17 cellular contexts compared by ENCODE assay signal in genomic region chr17:78675316-78675616, GRCh38.
DNase-seq lines count a peak whose midpoint lies in the region; ATAC-seq, FAIRE-seq and TF ChIP-seq lines count a peak whose summit lies in the region.
"Had no signal": no experiment of that assay in that cellular context is flagged by ENCODE, and none has a peak within 500 bp of the region (broad histone marks: within the 10 kb centered on the region; RNA-seq: fewer than 3 reads in every experiment).

No MANE protein-coding gene starts in this region.

- H3K36me3 ChIP-seq in Panc1 (ENCODE audit: control insufficient read depth, insufficient read depth, low read length) = no peaks in the 10 kb centered on the region; the same call in 1 of the 2 replicates
- peaks cover 0 to 4% (median 0%) of the 10 kb centered on the region in 4 experiments; a peak in 3 of 8 replicates for H3K36me3 ChIP-seq in H1 (ENCODE audit: control insufficient read depth in 2 of 4, insufficient read depth in 4 of 4, low read length in 3 of 4)
- peaks cover 30 to 86% (median 71%) of the 10 kb centered on the region in 4 donors for H3K36me3 ChIP-seq in esophagus muscularis mucosa
- H3K36me3 ChIP-seq: HAP-1 had no signal

- POLR2A ChIA-PET in Panc1 (lab: Charles Lee) = no interaction called here
- POLR2A ChIA-PET in H1 (lab: Charles Lee; ENCODE audit: partially characterized antibody) = interaction anchor here (1.2 kb wide), 1 partner anchor 109 kb away, joined by 3 read pairs; no protein-coding TSS in a partner anchor

- no peaks in the 10 kb centered on the region for H3K9me3 ChIP-seq in Panc1 (ENCODE audit: control insufficient read depth, insufficient read depth, low read depth, low read length)
- H3K9me3 ChIP-seq in H1 (ENCODE audit: insufficient read depth in 2 of 2, low read depth in 1 of 2, low read length in 1 of 2) = 0 out of 4 replicates have a peak, but pooled peaks cover 0 to 3% of the 10 kb centered on the region in 2 experiments
- H3K9me3 ChIP-seq in esophagus muscularis mucosa = no peaks in the 10 kb centered on the region
- H3K9me3 ChIP-seq: HAP-1 had no signal

- no peak overlapping the region for H3K14ac ChIP-seq in H1 (ENCODE audit: insufficient read length)

- no peaks in the 10 kb centered on the region for H3K79me2 ChIP-seq in H1 (ENCODE audit: control insufficient read depth in 1 of 2, insufficient read depth in 2 of 2, low read length in 2 of 2)

- H4K91ac ChIP-seq in H1 (replicated peaks; ENCODE audit: insufficient read length, low read length) = no peak overlapping the region

- no peak overlapping the region for H2BK12ac ChIP-seq in H1 (ENCODE audit: low read depth, low read length)

- H2AFZ ChIP-seq in H1 (ENCODE audit: low read length) = no peak overlapping the region
- H2AFZ ChIP-seq: PC-9 had no signal

- no peak overlapping the region for H3K18ac ChIP-seq in H1 (ENCODE audit: extremely low read depth, low read length)

- H3K4ac ChIP-seq in H1 (replicated peaks; ENCODE audit: insufficient read length, low read depth, low read length) = no peak overlapping the region

- H3K27ac ChIP-seq in Panc1 (ENCODE audit: low read length) = no peak overlapping the region
- H3K27ac ChIP-seq in H1 (ENCODE audit: low read depth, low read length) = no peak overlapping the region
- H3K27ac ChIP-seq in esophagus muscularis mucosa (replicated peaks in 1 of 4) = no peak overlapping the region
- H3K27ac ChIP-seq: HL-60, PC-9 had no signal

- 95% methylated on average over 17 of the region's 17 CpGs; no CpG with 5 or more reads in 1 of the 2 experiments for WGBS in H1 (ENCODE audit: extremely low coverage in 1 of 2, insufficient coverage in 1 of 2, insufficient read length in 1 of 2, insufficient replicate concordance in 2 of 2, low coverage in 1 of 2, low lambda C conversion rate in 2 of 2, missing lambda C conversion rate in 1 of 2), 2 experiments
- 98% methylated on average over 17 of the region's 17 CpGs for WGBS in esophagus muscularis mucosa

- DNase-seq in GM12892 (ENCODE audit: insufficient read length) (no peak), Panc1 (ENCODE audit: low read depth, low spot score) (no peak), H1 (ENCODE audit: low read depth in 1 of 2, low spot score in 2 of 2) (no peak), NCI-H345 (lab: John Stamatoyannopoulos, UW) (no peak), esophagus muscularis mucosa (ENCODE audit: extremely low spot score) (no peak), OCI-M1 (lab: John Stamatoyannopoulos, UW) (no peak)
- no peak for DNase-seq in stimulated activated effector memory CD8-positive, alpha-beta T cell treated with anti-CD3 and anti-CD28 coated beads, Interleukin-12 subunit alpha, Interleukin-12 subunit beta, amount 100 ng/mL, for 72 hours (ENCODE audit: low spot score in 2 of 2)
- DNase-seq: ACHN; AML-193; CD4-positive, CD25-positive, alpha-beta regulatory T cell; NCI-H446; NCI-H748 treated with DMSO at 0.1 percent for 48 hours; PC-9 had no signal

- TSS peak; percentile 17 for BruUV-seq in Panc1 (replicated peaks; lab: Mats Ljungman, UMichigan)

- no peaks in the 10 kb centered on the region for H3K4me1 ChIP-seq in Panc1 (ENCODE audit: control insufficient read depth, insufficient read depth, low read length)
- H3K4me1 ChIP-seq in H1 (replicated peaks in 1 of 4; ENCODE audit: control insufficient read depth in 3 of 4, insufficient read depth in 4 of 4, low read length in 3 of 4) = no peaks in the 10 kb centered on the region
- peaks cover 0 to 4% (median under 1%) of the 10 kb centered on the region in 4 donors for H3K4me1 ChIP-seq in esophagus muscularis mucosa
- H3K4me1 ChIP-seq: HAP-1 had no signal

- H3K4me2 ChIP-seq in H1 (ENCODE audit: insufficient read depth in 1 of 2, low read depth in 2 of 2, low read length in 2 of 2) = no peak overlapping the region
- H3K4me2 ChIP-seq: PC-9 had no signal

- TF ChIP-seq POLR2A in GM12892 (IDR thresholded peaks at IDR 0.05; ENCODE audit: low read depth, low read length) (peak; percentile 53; the same call in 1 of the 2 replicates), H1 (IDR thresholded peaks at IDR 0.05; ENCODE audit: control extremely low read depth in 1 of 2, low read depth in 2 of 2, low read length in 2 of 2) (no peak), esophagus muscularis mucosa (IDR thresholded peaks at IDR 0.05; ENCODE audit: low read depth) (no peak)

- peaks cover 14% of the 10 kb centered on the region for H3K4me1 Mint-ChIP-seq in stimulated activated effector memory CD8-positive, alpha-beta T cell treated with anti-CD3 and anti-CD28 coated beads, Interleukin-12 subunit alpha, Interleukin-12 subunit beta, amount 100 ng/mL, for 72 hours

- in situ Hi-C loops in Panc1 (cut with HindIII; ENCODE audit: low pct_unique_long_range_greater_than_20kb, low sequenced_read_pairs) = no loop called here

- no peak for TF ChIP-seq RAD21 in H1 (IDR thresholded peaks at IDR 0.05 in 1 of 2, conservative IDR thresholded peaks at IDR 0.05 in 1 of 2; ENCODE audit: low read depth in 2 of 2, low read length in 2 of 2)

- H3K56ac ChIP-seq in H1 (replicated peaks; ENCODE audit: insufficient read length, low read depth, low read length) = no peak overlapping the region

- no peak overlapping the region for H3K23ac ChIP-seq in H1 (ENCODE audit: insufficient read length)

- no peak overlapping the region for H4K5ac ChIP-seq in H1 (ENCODE audit: insufficient read length, low read depth, low read length)

- peaks cover 96% of the 10 kb centered on the region for H3K36me3 Mint-ChIP-seq in stimulated activated effector memory CD8-positive, alpha-beta T cell treated with anti-CD3 and anti-CD28 coated beads, Interleukin-12 subunit alpha, Interleukin-12 subunit beta, amount 100 ng/mL, for 72 hours
- H3K36me3 Mint-ChIP-seq: IgD-negative memory B cell had no signal

- H4K8ac ChIP-seq in H1 (ENCODE audit: extremely low read depth, insufficient read depth, low read length) = peak overlapping the region; percentile 86; the same call in 1 of the 2 replicates

- H4K20me1 ChIP-seq in H1 (replicated peaks in 1 of 2; ENCODE audit: control insufficient read depth in 1 of 2, insufficient read depth in 2 of 2, low read length in 2 of 2) = peaks cover 0 to 3% of the 10 kb centered on the region in 2 experiments

- H2BK15ac ChIP-seq in H1 (ENCODE audit: low read length) = no peak overlapping the region

- CTCF ChIA-PET in Panc1 (lab: Charles Lee) (no interaction called here), H1 (lab: Charles Lee; ENCODE audit: partially characterized antibody) (interaction anchor here (0.5 to 3.5 kb wide), 18 partner anchors 9 to 269 kb away, joined by 3 to 24 read pairs (median 3); no protein-coding TSS in a partner anchor)

- intact Hi-C loops in Panc1 (cut with micrococcal nuclease; ENCODE audit: unreplicated experiment) = no loop called here
- intact Hi-C loops in esophagus muscularis mucosa (cut with DNase I) = no loop called here

- ATAC-seq in Panc1 = no peak
- ATAC-seq in stimulated activated effector memory CD8-positive, alpha-beta T cell treated with anti-CD3 and anti-CD28 coated beads, Interleukin-12 subunit alpha, Interleukin-12 subunit beta, amount 100 ng/mL, for 72 hours = no peak

- H3K4me3 ChIP-seq in Panc1 (ENCODE audit: low read depth in 2 of 2, low read length in 2 of 2) = no peak overlapping the region
- H3K4me3 ChIP-seq in H1 (ENCODE audit: extremely low read depth in 1 of 4, insufficient read depth in 2 of 4, low read depth in 3 of 4, low read length in 4 of 4) = no peak overlapping the region
- H3K4me3 ChIP-seq in esophagus muscularis mucosa = no peak overlapping the region
- H3K4me3 ChIP-seq: HAP-1, PC-9 had no signal

- H3K9me3 Mint-ChIP-seq in stimulated activated effector memory CD8-positive, alpha-beta T cell treated with anti-CD3 and anti-CD28 coated beads, Interleukin-12 subunit alpha, Interleukin-12 subunit beta, amount 100 ng/mL, for 72 hours = no peaks in the 10 kb centered on the region
- H3K9me3 Mint-ChIP-seq: CD4-positive, CD25-positive, alpha-beta regulatory T cell; IgD-negative memory B cell had no signal

- H2BK20ac ChIP-seq in H1 (ENCODE audit: low read length) = no peak overlapping the region

- H2BK120ac ChIP-seq in H1 (replicated peaks; ENCODE audit: low read depth, low read length) = no peak overlapping the region

- TF ChIP-seq CTCF in Panc1 (IDR thresholded peaks at IDR 0.05) (no peak), H1 (IDR thresholded peaks at IDR 0.05; ENCODE audit: control extremely low read depth in 1 of 3, insufficient read depth in 1 of 3, low read depth in 1 of 3, low read length in 3 of 3) (no peak), esophagus muscularis mucosa (IDR thresholded peaks at IDR 0.05) (no peak)

- no peak for FAIRE-seq in GM12892 (lab: Jason Lieb, UNC)
- no peak for FAIRE-seq in H1 (lab: Jason Lieb, UNC)
- FAIRE-seq: HTR-8/SVneo had no signal

- no peaks in the 10 kb centered on the region for H3K27me3 ChIP-seq in Panc1 (ENCODE audit: control insufficient read depth, insufficient read depth, low read length)
- no peaks in the 10 kb centered on the region for H3K27me3 ChIP-seq in H1 (replicated peaks in 1 of 4; ENCODE audit: control insufficient read depth in 3 of 4, extremely low read depth in 1 of 4, insufficient read depth in 3 of 4, low read length in 3 of 4)
- no peaks in the 10 kb centered on the region for H3K27me3 ChIP-seq in esophagus muscularis mucosa

- H2AK5ac ChIP-seq in H1 (ENCODE audit: low read depth, low read length) = no peak overlapping the region

- no peaks in the 10 kb centered on the region; the same call in 1 of the 2 replicates for H3K23me2 ChIP-seq in H1 (ENCODE audit: low read depth, low read length)

- no peak overlapping the region for H3K4me3 Mint-ChIP-seq in stimulated activated effector memory CD8-positive, alpha-beta T cell treated with anti-CD3 and anti-CD28 coated beads, Interleukin-12 subunit alpha, Interleukin-12 subunit beta, amount 100 ng/mL, for 72 hours
- H3K4me3 Mint-ChIP-seq: IgD-negative memory B cell had no signal

- no peak overlapping the region for H3K9ac ChIP-seq in H1 (replicated peaks in 1 of 4; ENCODE audit: extremely low read depth in 1 of 4, low read depth in 3 of 4, low read length in 3 of 4)

- no peak overlapping the region for H2BK5ac ChIP-seq in H1 (ENCODE audit: low read depth, low read length)

- H3K79me1 ChIP-seq in H1 (ENCODE audit: low read depth, low read length) = no peaks in the 10 kb centered on the region

- TF ChIP-seq EP300 in H1 (IDR thresholded peaks at IDR 0.05; ENCODE audit: borderline replicate concordance in 1 of 2, low read depth in 2 of 2, low read length in 2 of 2) (no peak), esophagus muscularis mucosa (IDR thresholded peaks at IDR 0.05) (no peak)

- H3K27ac Mint-ChIP-seq in stimulated activated effector memory CD8-positive, alpha-beta T cell treated with anti-CD3 and anti-CD28 coated beads, Interleukin-12 subunit alpha, Interleukin-12 subunit beta, amount 100 ng/mL, for 72 hours = peak overlapping the region; percentile 80

TF ChIP-seq in H1, 55 proteins besides CTCF, POLR2A, EP300 and RAD21:
- no peak for TF ChIP-seq SIRT6 (IDR thresholded peaks at IDR 0.05; ENCODE audit: low read length)
- no peak for TF ChIP-seq JUN (IDR thresholded peaks at IDR 0.05; ENCODE audit: low read depth, low read length)
- no peak for TF ChIP-seq MAFK (IDR thresholded peaks at IDR 0.05; ENCODE audit: low read depth, low read length)
- TF ChIP-seq TAF1 (IDR thresholded peaks at IDR 0.05; ENCODE audit: low read depth, low read length) = no peak
- no peak for TF ChIP-seq BACH1 (IDR thresholded peaks at IDR 0.05; ENCODE audit: low read length)
